1 cellular context compared by ENCODE assay signal in genomic region chr20:35286077-35286898, GRCh38.
TF ChIP-seq lines count a peak whose summit lies in the region.

No MANE protein-coding gene starts in this region.

TF ChIP-seq in HCT116, 20 proteins besides CTCF, POLR2A, EP300 and RAD21:
- TF ChIP-seq EZH2phosphoT487 (IDR thresholded peaks at IDR 0.05; ENCODE audit: borderline replicate concordance) (no peak), ZNF274 (IDR thresholded peaks at IDR 0.05; ENCODE audit: low read depth, low read length) (no peak)
